Comparison of ENCODE assay signal across 1 cellular context in the genomic region with DNA sequence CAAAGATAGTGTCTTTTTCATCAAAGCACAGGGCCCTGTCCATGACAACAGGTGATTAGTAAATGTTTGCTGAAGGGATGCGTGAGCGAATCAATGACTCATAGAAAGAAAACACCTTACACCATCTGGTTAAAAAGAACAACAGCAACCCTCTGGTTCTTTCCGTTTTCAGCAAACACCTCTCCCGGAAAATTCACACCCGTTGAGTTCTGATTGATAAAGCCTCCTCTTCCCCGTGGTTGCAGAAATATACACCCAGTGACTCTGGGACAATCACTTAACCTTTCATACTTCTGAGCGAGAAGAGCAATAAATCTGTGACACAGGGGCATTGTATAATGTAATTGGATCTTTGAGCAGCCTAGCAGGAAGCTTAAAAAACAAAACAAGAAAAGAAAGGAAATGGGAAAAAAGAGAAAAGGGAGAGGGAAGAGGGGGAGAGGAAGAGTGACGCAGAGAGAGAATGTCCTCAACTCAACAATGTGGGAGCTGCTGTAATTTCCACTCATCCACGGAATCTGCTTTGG.
TF ChIP-seq lines count a peak whose summit lies in the region.

No MANE protein-coding gene starts in this region.

TF ChIP-seq in HepG2, 621 proteins besides CTCF, POLR2A, EP300 and RAD21:
- TF ChIP-seq, protein P1, sequence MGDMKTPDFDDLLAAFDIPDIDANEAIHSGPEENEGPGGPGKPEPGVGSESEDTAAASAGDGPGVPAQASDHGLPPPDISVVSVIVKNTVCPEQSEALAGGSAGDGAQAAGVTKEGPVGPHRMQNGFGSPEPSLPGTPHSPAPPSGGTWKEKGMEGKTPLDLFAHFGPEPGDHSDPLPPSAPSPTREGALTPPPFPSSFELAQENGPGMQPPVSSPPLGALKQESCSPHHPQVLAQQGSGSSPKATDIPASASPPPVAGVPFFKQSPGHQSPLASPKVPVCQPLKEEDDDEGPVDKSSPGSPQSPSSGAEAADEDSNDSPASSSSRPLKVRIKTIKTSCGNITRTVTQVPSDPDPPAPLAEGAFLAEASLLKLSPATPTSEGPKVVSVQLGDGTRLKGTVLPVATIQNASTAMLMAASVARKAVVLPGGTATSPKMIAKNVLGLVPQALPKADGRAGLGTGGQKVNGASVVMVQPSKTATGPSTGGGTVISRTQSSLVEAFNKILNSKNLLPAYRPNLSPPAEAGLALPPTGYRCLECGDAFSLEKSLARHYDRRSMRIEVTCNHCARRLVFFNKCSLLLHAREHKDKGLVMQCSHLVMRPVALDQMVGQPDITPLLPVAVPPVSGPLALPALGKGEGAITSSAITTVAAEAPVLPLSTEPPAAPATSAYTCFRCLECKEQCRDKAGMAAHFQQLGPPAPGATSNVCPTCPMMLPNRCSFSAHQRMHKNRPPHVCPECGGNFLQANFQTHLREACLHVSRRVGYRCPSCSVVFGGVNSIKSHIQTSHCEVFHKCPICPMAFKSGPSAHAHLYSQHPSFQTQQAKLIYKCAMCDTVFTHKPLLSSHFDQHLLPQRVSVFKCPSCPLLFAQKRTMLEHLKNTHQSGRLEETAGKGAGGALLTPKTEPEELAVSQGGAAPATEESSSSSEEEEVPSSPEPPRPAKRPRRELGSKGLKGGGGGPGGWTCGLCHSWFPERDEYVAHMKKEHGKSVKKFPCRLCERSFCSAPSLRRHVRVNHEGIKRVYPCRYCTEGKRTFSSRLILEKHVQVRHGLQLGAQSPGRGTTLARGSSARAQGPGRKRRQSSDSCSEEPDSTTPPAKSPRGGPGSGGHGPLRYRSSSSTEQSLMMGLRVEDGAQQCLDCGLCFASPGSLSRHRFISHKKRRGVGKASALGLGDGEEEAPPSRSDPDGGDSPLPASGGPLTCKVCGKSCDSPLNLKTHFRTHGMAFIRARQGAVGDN (CRISPR knock-in tag; IDR thresholded peaks at IDR 0.05), result no peak
- TF ChIP-seq, protein P2, sequence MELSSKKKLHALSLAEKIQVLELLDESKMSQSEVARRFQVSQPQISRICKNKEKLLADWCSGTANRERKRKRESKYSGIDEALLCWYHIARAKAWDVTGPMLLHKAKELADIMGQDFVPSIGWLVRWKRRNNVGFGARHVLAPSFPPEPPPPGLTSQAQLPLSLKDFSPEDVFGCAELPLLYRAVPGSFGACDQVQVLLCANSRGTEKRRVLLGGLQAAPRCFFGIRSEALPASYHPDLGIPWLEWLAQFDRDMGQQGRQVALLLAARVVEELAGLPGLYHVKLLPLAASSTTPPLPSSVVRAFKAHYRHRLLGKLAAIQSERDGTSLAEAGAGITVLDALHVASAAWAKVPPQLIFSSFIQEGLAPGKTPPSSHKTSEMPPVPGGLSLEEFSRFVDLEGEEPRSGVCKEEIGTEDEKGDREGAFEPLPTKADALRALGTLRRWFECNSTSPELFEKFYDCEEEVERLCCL (CRISPR knock-in tag; IDR thresholded peaks at IDR 0.05; ENCODE audit: borderline replicate concordance), result no peak
- TF ChIP-seq, protein P3, sequence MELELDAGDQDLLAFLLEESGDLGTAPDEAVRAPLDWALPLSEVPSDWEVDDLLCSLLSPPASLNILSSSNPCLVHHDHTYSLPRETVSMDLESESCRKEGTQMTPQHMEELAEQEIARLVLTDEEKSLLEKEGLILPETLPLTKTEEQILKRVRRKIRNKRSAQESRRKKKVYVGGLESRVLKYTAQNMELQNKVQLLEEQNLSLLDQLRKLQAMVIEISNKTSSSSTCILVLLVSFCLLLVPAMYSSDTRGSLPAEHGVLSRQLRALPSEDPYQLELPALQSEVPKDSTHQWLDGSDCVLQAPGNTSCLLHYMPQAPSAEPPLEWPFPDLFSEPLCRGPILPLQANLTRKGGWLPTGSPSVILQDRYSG (CRISPR knock-in tag; IDR thresholded peaks at IDR 0.05), result no peak
- TF ChIP-seq ZNF709 (CRISPR knock-in tag; IDR thresholded peaks at IDR 0.05), result no peak
- TF ChIP-seq, protein P4, sequence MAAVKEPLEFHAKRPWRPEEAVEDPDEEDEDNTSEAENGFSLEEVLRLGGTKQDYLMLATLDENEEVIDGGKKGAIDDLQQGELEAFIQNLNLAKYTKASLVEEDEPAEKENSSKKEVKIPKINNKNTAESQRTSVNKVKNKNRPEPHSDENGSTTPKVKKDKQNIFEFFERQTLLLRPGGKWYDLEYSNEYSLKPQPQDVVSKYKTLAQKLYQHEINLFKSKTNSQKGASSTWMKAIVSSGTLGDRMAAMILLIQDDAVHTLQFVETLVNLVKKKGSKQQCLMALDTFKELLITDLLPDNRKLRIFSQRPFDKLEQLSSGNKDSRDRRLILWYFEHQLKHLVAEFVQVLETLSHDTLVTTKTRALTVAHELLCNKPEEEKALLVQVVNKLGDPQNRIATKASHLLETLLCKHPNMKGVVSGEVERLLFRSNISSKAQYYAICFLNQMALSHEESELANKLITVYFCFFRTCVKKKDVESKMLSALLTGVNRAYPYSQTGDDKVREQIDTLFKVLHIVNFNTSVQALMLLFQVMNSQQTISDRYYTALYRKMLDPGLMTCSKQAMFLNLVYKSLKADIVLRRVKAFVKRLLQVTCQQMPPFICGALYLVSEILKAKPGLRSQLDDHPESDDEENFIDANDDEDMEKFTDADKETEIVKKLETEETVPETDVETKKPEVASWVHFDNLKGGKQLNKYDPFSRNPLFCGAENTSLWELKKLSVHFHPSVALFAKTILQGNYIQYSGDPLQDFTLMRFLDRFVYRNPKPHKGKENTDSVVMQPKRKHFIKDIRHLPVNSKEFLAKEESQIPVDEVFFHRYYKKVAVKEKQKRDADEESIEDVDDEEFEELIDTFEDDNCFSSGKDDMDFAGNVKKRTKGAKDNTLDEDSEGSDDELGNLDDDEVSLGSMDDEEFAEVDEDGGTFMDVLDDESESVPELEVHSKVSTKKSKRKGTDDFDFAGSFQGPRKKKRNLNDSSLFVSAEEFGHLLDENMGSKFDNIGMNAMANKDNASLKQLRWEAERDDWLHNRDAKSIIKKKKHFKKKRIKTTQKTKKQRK (IDR thresholded peaks at IDR 0.05; ENCODE audit: low read length), result no peak
- TF ChIP-seq SIN3A (IDR thresholded peaks at IDR 0.05; ENCODE audit: borderline replicate concordance, low read depth, low read length), result no peak
- TF ChIP-seq, protein P5, sequence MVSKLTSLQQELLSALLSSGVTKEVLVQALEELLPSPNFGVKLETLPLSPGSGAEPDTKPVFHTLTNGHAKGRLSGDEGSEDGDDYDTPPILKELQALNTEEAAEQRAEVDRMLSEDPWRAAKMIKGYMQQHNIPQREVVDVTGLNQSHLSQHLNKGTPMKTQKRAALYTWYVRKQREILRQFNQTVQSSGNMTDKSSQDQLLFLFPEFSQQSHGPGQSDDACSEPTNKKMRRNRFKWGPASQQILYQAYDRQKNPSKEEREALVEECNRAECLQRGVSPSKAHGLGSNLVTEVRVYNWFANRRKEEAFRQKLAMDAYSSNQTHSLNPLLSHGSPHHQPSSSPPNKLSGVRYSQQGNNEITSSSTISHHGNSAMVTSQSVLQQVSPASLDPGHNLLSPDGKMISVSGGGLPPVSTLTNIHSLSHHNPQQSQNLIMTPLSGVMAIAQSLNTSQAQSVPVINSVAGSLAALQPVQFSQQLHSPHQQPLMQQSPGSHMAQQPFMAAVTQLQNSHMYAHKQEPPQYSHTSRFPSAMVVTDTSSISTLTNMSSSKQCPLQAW (CRISPR knock-in tag; IDR thresholded peaks at IDR 0.05), result no peak
- TF ChIP-seq PRPF4 (IDR thresholded peaks at IDR 0.05; ENCODE audit: low read depth, low read length, poor library complexity, severe bottlenecking), result no peak
- TF ChIP-seq RCOR2 (CRISPR knock-in tag; IDR thresholded peaks at IDR 0.05), result no peak
- TF ChIP-seq, protein P6, sequence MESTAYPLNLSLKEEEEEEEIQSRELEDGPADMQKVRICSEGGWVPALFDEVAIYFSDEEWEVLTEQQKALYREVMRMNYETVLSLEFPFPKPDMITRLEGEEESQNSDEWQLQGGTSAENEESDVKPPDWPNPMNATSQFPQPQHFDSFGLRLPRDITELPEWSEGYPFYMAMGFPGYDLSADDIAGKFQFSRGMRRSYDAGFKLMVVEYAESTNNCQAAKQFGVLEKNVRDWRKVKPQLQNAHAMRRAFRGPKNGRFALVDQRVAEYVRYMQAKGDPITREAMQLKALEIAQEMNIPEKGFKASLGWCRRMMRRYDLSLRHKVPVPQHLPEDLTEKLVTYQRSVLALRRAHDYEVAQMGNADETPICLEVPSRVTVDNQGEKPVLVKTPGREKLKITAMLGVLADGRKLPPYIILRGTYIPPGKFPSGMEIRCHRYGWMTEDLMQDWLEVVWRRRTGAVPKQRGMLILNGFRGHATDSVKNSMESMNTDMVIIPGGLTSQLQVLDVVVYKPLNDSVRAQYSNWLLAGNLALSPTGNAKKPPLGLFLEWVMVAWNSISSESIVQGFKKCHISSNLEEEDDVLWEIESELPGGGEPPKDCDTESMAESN (CRISPR knock-in tag; conservative IDR thresholded peaks at IDR 0.05), result 0 out of 2 replicates have a peak, but pooled peaks have one; percentile 24
- peak; percentile 52 for TF ChIP-seq FOSL2 (CRISPR knock-in tag; IDR thresholded peaks at IDR 0.05)
- no peak for TF ChIP-seq IRF2 (CRISPR knock-in tag; IDR thresholded peaks at IDR 0.05)
- TF ChIP-seq RFX3 (CRISPR knock-in tag; IDR thresholded peaks at IDR 0.05), result no peak
- TF ChIP-seq RFX5 (IDR thresholded peaks at IDR 0.05; ENCODE audit: low read depth, low read length), result peak; percentile 56; the same call in 1 of the 2 replicates
- TF ChIP-seq SUZ12 (IDR thresholded peaks at IDR 0.05; ENCODE audit: low read depth, low read length), result no peak
